ENCODE assay signal across 14 cellular contexts in genomic region chr9:85600675-85601263, GRCh38.
DNase-seq lines count a peak whose midpoint lies in the region; ATAC-seq and TF ChIP-seq lines count a peak whose summit lies in the region.
"Had no signal": no experiment of that assay in that cellular context is flagged by ENCODE, and none has a peak within 500 bp of the region (broad histone marks: within the 10 kb centered on the region; RNA-seq: fewer than 3 reads in every experiment).

No MANE protein-coding gene starts in this region.

- H3K36me3 Mint-ChIP-seq in CD8-positive, alpha-beta T cell: peaks cover 43% of the 10 kb centered on the region

- TF ChIP-seq CTCF in CD8-positive, alpha-beta T cell (IDR thresholded peaks at IDR 0.05): no peak
- TF ChIP-seq CTCF in mucosa of descending colon (IDR thresholded peaks at IDR 0.05): no peak
- TF ChIP-seq CTCF in GM20000 (IDR thresholded peaks at IDR 0.05; ENCODE audit: extremely low read depth, missing control alignments): no peak

- intact Hi-C loops in CD8-positive, alpha-beta T cell (cut with DNase I, micrococcal nuclease): no loop called here
- intact Hi-C loops in mucosa of descending colon (cut with DNase I, micrococcal nuclease): loop anchor here (10.0 kb wide), 2 partner anchors 1196 to 1206 kb away; no protein-coding TSS in a partner anchor

- peak in 3 of 7 experiments; percentile 14 to 29 (median 23) for DNase-seq in CD8-positive, alpha-beta T cell
- peak; percentile 85 for DNase-seq in Jurkat, Clone E6-1 (ENCODE audit: low read depth, low spot score)
- peak; percentile 57 for DNase-seq in ecto neural progenitor cell (ENCODE audit: low spot score)
- DNase-seq in mucosa of descending colon: no peak
- DNase-seq in A172 (ENCODE audit: low spot score): no peak
- DNase-seq in NCI-H82 (lab: John Stamatoyannopoulos, UW): no peak
- DNase-seq in GM20000 (ENCODE audit: low spot score): no peak
- DNase-seq: Karpas-422, NCI-H345, uterus, WERI-Rb-1 had no signal

- peaks cover 14% of the 10 kb centered on the region for H3K4me1 ChIP-seq in CD8-positive, alpha-beta T cell (ENCODE audit: insufficient read depth, low read length)
- H3K4me1 ChIP-seq in mucosa of descending colon (ENCODE audit: low read depth): no peaks in the 10 kb centered on the region
- H3K4me1 ChIP-seq: uterus had no signal

- H3K9me3 ChIP-seq in CD8-positive, alpha-beta T cell (ENCODE audit: low read length): no peaks in the 10 kb centered on the region
- no peaks in the 10 kb centered on the region for H3K9me3 ChIP-seq in mucosa of descending colon
- H3K9me3 ChIP-seq: gastrocnemius medialis had no signal

- H3K27ac Mint-ChIP-seq in CD8-positive, alpha-beta T cell: peak overlapping the region; percentile 64

- no peak overlapping the region for H3K4me3 ChIP-seq in CD8-positive, alpha-beta T cell (ENCODE audit: low read depth, low read length)
- H3K4me3 ChIP-seq in Jurkat, Clone E6-1 (ENCODE audit: low read length): no peak overlapping the region
- no peak overlapping the region for H3K4me3 ChIP-seq in mucosa of descending colon
- H3K4me3 ChIP-seq: gastrocnemius medialis, uterus had no signal

- no peak overlapping the region for H3K27ac ChIP-seq in CD8-positive, alpha-beta T cell (ENCODE audit: low read depth, low read length)
- H3K27ac ChIP-seq: gastrocnemius medialis, uterus, WERI-Rb-1 had no signal

- H3K4me3 Mint-ChIP-seq in CD8-positive, alpha-beta T cell: peak overlapping the region; percentile 18
- H3K4me3 Mint-ChIP-seq: CD4-positive, alpha-beta memory T cell had no signal

- H3K9me3 Mint-ChIP-seq in CD8-positive, alpha-beta T cell: no peaks in the 10 kb centered on the region
- H3K9me3 Mint-ChIP-seq: CD4-positive, alpha-beta memory T cell had no signal

- POLR2A ChIA-PET in CD8-positive, alpha-beta T cell (lab: Charles Lee): no interaction called here

- H3K27me3 Mint-ChIP-seq in CD8-positive, alpha-beta T cell (ENCODE audit: low read depth): no peaks in the 10 kb centered on the region
- H3K27me3 Mint-ChIP-seq: CD4-positive, alpha-beta memory T cell had no signal

- H3K27me3 ChIP-seq in CD8-positive, alpha-beta T cell (ENCODE audit: insufficient read depth, low read length): no peaks in the 10 kb centered on the region
- H3K27me3 ChIP-seq: gastrocnemius medialis, uterus had no signal

- peaks cover 8% of the 10 kb centered on the region for H3K36me3 ChIP-seq in CD8-positive, alpha-beta T cell (ENCODE audit: insufficient read depth, low read length)
- H3K36me3 ChIP-seq in mucosa of descending colon (ENCODE audit: low read depth): no peaks in the 10 kb centered on the region
- H3K36me3 ChIP-seq: gastrocnemius medialis, uterus, WERI-Rb-1 had no signal

- CTCF ChIA-PET in CD8-positive, alpha-beta T cell (lab: Charles Lee): interaction anchor here (1.1 kb wide), 1 partner anchor 9 kb away, joined by 3 read pairs; no protein-coding TSS in a partner anchor

- peak; percentile 55 for ATAC-seq in CD8-positive, alpha-beta T cell
- ATAC-seq in mucosa of descending colon (peak; percentile 48), HG02678 (IDR thresholded peaks at IDR 0.05; ENCODE audit: unreplicated experiment) (no peak)

- H3K4me1 Mint-ChIP-seq in CD8-positive, alpha-beta T cell (ENCODE audit: low read depth): peaks cover 26% of the 10 kb centered on the region

Comparison
In these comparisons a context has a peak if more than half of its experiments do, and no peak if none do; other contexts are left out.
1. DNase-seq: peak in Jurkat, Clone E6-1 (single experiment) and ecto neural progenitor cell (single experiment); none in mucosa of descending colon (0 of 3), A172 (single experiment), NCI-H82 (single experiment) and GM20000 (single experiment).
2. intact Hi-C loops: an anchor here in mucosa of descending colon (10.0 kb wide); none called in CD8-positive, alpha-beta T cell.